1 cellular context compared by ENCODE assay signal in genomic region chr2:189217546-189217945, GRCh38.
TF ChIP-seq lines count a peak whose summit lies in the region.

No MANE protein-coding gene starts in this region.

TF ChIP-seq in SK-N-SH, 30 proteins besides CTCF, POLR2A, EP300 and RAD21 (continued from another document):
- no peak for TF ChIP-seq REST (IDR thresholded peaks at IDR 0.05; ENCODE audit: low read depth, low read length)
